ENCODE assay signal across 18 cellular contexts in genomic region chr17:296382-296781, GRCh38.
"Had no signal": no experiment of that assay in that cellular context is flagged by ENCODE, and none has a peak within 500 bp of the region (broad histone marks: within the 10 kb centered on the region; RNA-seq: fewer than 3 reads in every experiment).

No MANE protein-coding gene starts in this region.

- H3K36me3 Mint-ChIP-seq: activated CD4-positive, alpha-beta memory T cell treated with anti-CD3 and anti-CD28 coated beads for 36 hours had no signal

- H3K36me3 ChIP-seq: colonic mucosa, gastroesophageal sphincter, heart right ventricle, prostate gland, right atrium auricular region had no signal

- H3K27ac ChIP-seq: colonic mucosa, gastroesophageal sphincter, heart right ventricle, prostate gland, right atrium auricular region, skin epidermis had no signal

- DNase-seq: activated B cell treated with CpG ODN at 0.5 μM for 24 hours; activated CD4-positive, alpha-beta memory T cell treated with anti-CD3 and anti-CD28 coated beads for 36 hours; activated CD4-positive, alpha-beta T cell treated with anti-CD3 and anti-CD28 coated beads for 36 hours; activated gamma-delta T cell; activated T-cell treated with anti-CD3 and anti-CD28 coated beads, Interleukin-2, amount 50 U/mL, for 72 hours; colonic mucosa; heart right ventricle; naive thymus-derived CD4-positive, alpha-beta T cell; stimulated activated naive B cell treated with anti-CD40 and anti-IgM and Interleukin-4, amounts not matched to agents 10 μg/mL and 1 μg/mL and 100 μg/mL, for 72 hours; T-helper 17 cell; trophoblast cell had no signal

- H3K4me1 Mint-ChIP-seq: activated B cell treated with CpG ODN at 0.5 μM for 24 hours, neural crest cell had no signal

- H3K27ac Mint-ChIP-seq: activated B cell treated with CpG ODN at 0.5 μM for 24 hours; activated CD4-positive, alpha-beta memory T cell treated with anti-CD3 and anti-CD28 coated beads for 36 hours; activated CD4-positive, alpha-beta T cell treated with anti-CD3 and anti-CD28 coated beads for 36 hours; activated T-cell treated with anti-CD3 and anti-CD28 coated beads, Interleukin-2, amount 50 U/mL, for 72 hours; naive thymus-derived CD4-positive, alpha-beta T cell; stimulated activated naive B cell treated with anti-CD40 and anti-IgM and Interleukin-4, amounts not matched to agents 10 μg/mL and 1 μg/mL and 100 μg/mL, for 72 hours; T-helper 17 cell had no signal

- H3K4me3 Mint-ChIP-seq: activated B cell treated with CpG ODN at 0.5 μM for 24 hours; activated CD4-positive, alpha-beta memory T cell treated with anti-CD3 and anti-CD28 coated beads for 36 hours; activated CD4-positive, alpha-beta T cell treated with anti-CD3 and anti-CD28 coated beads for 36 hours; activated T-cell treated with anti-CD3 and anti-CD28 coated beads, Interleukin-2, amount 50 U/mL, for 72 hours; central memory CD8-positive, alpha-beta T cell; naive thymus-derived CD4-positive, alpha-beta T cell; neural crest cell; stimulated activated naive B cell treated with anti-CD40 and anti-IgM and Interleukin-4, amounts not matched to agents 10 μg/mL and 1 μg/mL and 100 μg/mL, for 72 hours; T-helper 17 cell had no signal

- H3K27me3 ChIP-seq: colonic mucosa, right atrium auricular region had no signal

- H3K4me1 ChIP-seq: colonic mucosa, prostate gland had no signal

- H3K4me3 ChIP-seq: colonic mucosa, dorsolateral prefrontal cortex, gastroesophageal sphincter, heart right ventricle, prostate gland, right atrium auricular region, skin epidermis had no signal

- H3K9me3 Mint-ChIP-seq: activated B cell treated with CpG ODN at 0.5 μM for 24 hours; activated CD4-positive, alpha-beta memory T cell treated with anti-CD3 and anti-CD28 coated beads for 36 hours; activated T-cell treated with anti-CD3 and anti-CD28 coated beads, Interleukin-2, amount 50 U/mL, for 72 hours; central memory CD8-positive, alpha-beta T cell; naive thymus-derived CD4-positive, alpha-beta T cell; neural crest cell; stimulated activated naive B cell treated with anti-CD40 and anti-IgM and Interleukin-4, amounts not matched to agents 10 μg/mL and 1 μg/mL and 100 μg/mL, for 72 hours had no signal

- H3K9me3 ChIP-seq: colonic mucosa, gastroesophageal sphincter, heart right ventricle, prostate gland, right atrium auricular region had no signal
